1 cellular context compared by ENCODE assay signal in genomic region chr6:144156991-144157390, GRCh38.
TF ChIP-seq lines count a peak whose summit lies in the region.

No MANE protein-coding gene starts in this region.

TF ChIP-seq in GM23338, 12 proteins besides CTCF, POLR2A, EP300 and RAD21 (continued from another document):
- no peak for TF ChIP-seq REST (IDR thresholded peaks at IDR 0.05; ENCODE audit: unreplicated experiment)
- no peak for TF ChIP-seq ZNF462 (CRISPR knock-in tag; IDR thresholded peaks at IDR 0.05)
- TF ChIP-seq ETS1 (IDR thresholded peaks at IDR 0.05) = no peak
- no peak for TF ChIP-seq ZNF114 (CRISPR knock-in tag; IDR thresholded peaks at IDR 0.05)
- no peak for TF ChIP-seq STAT1 (IDR thresholded peaks at IDR 0.05; ENCODE audit: unreplicated experiment)
- no peak for TF ChIP-seq EZH2 (IDR thresholded peaks at IDR 0.05; ENCODE audit: low read depth, unreplicated experiment)
- no peak for TF ChIP-seq POLR2AphosphoS5 (IDR thresholded peaks at IDR 0.05; ENCODE audit: low read depth)
- no peak for TF ChIP-seq JUNB (IDR thresholded peaks at IDR 0.05; ENCODE audit: unreplicated experiment)
- TF ChIP-seq CREB1 (CRISPR knock-in tag; IDR thresholded peaks at IDR 0.05; ENCODE audit: low read depth) = no peak
- no peak for TF ChIP-seq EZH2phosphoT487 (IDR thresholded peaks at IDR 0.05; ENCODE audit: unreplicated experiment)
